In genomic region chr9:113796651-113797426, GRCh38 we compare ENCODE assay signal across 26 cellular contexts.
DNase-seq lines count a peak whose midpoint lies in the region; ATAC-seq, FAIRE-seq and TF ChIP-seq lines count a peak whose summit lies in the region.
"Had no signal": no experiment of that assay in that cellular context is flagged by ENCODE, and none has a peak within 500 bp of the region (broad histone marks: within the 10 kb centered on the region; RNA-seq: fewer than 3 reads in every experiment).

No MANE protein-coding gene starts in this region.

- H2AK5ac ChIP-seq in H1 (ENCODE audit: low read depth, low read length): no peak overlapping the region

- no peak for FAIRE-seq in H1 (lab: Jason Lieb, UNC)
- FAIRE-seq: GM12892, GM18507, RCC 7860 had no signal

- no peak overlapping the region for H2AFZ ChIP-seq in H1 (ENCODE audit: low read length)

- no peak overlapping the region for H2BK120ac ChIP-seq in H1 (replicated peaks; ENCODE audit: low read depth, low read length)

- H2BK5ac ChIP-seq in H1 (ENCODE audit: low read depth, low read length): no peak overlapping the region

- H3K27me3 ChIP-seq in H1 (replicated peaks in 1 of 4; ENCODE audit: control insufficient read depth in 3 of 4, extremely low read depth in 1 of 4, insufficient read depth in 3 of 4, low read length in 3 of 4): no peaks in the 10 kb centered on the region
- no peaks in the 10 kb centered on the region for H3K27me3 ChIP-seq in A673 (replicated peaks; ENCODE audit: insufficient read depth, low read depth, low read length, poor library complexity)
- H3K27me3 ChIP-seq: SJSA1 had no signal

- no peak overlapping the region for H3K14ac ChIP-seq in H1 (ENCODE audit: insufficient read length)

- DNase-seq in cardiac septum (ENCODE audit: low spot score) (peak; percentile 72), left cardiac atrium (no peak), H1 (ENCODE audit: low read depth in 1 of 2, low spot score in 2 of 2) (peak in 1 of 2 experiments; percentile 49), islet precursor cell (peak; percentile 32), NCI-H748 (lab: John Stamatoyannopoulos, UW; ENCODE audit: unreplicated experiment) (no peak), NOMO-1 treated with dmso at 0.1 percent for 144 hours (lab: John Stamatoyannopoulos, UW; ENCODE audit: unreplicated experiment) (no peak), A673 (ENCODE audit: low spot score) (no peak)
- DNase-seq: 8988T; AML-193; C1 segment of cervical spinal cord; Calu3; CD8-positive, alpha-beta memory T cell; DMS153; KG1; NCI-H1092; NCI-H1436 treated with DMSO at 0.1 percent for 48 hours; NCI-H1930; NCI-H226; NCI-H510A treated with DMSO at 0.1 percent for 48 hours; OCI-M1 had no signal

- H4K20me1 ChIP-seq in H1 (replicated peaks in 1 of 2; ENCODE audit: control insufficient read depth in 1 of 2, insufficient read depth in 2 of 2, low read length in 2 of 2): no peaks in the 10 kb centered on the region

- no peak overlapping the region for H3K56ac ChIP-seq in H1 (replicated peaks; ENCODE audit: insufficient read length, low read depth, low read length)

- H3K9ac ChIP-seq in H1 (replicated peaks in 1 of 4; ENCODE audit: extremely low read depth in 1 of 4, low read depth in 3 of 4, low read length in 3 of 4): no peak overlapping the region

- no peak overlapping the region for H3K4me2 ChIP-seq in H1 (ENCODE audit: insufficient read depth in 1 of 2, low read depth in 2 of 2, low read length in 2 of 2)

- TF ChIP-seq CTCF in H1 (IDR thresholded peaks at IDR 0.05; ENCODE audit: control extremely low read depth in 1 of 3, insufficient read depth in 1 of 3, low read depth in 1 of 3, low read length in 3 of 3) (peak; percentile 35 to 56 (median 51)), A673 (conservative IDR thresholded peaks at IDR 0.05; ENCODE audit: low read depth, low read length) (no peak)

- no peak for TF ChIP-seq EP300 in H1 (IDR thresholded peaks at IDR 0.05; ENCODE audit: borderline replicate concordance in 1 of 2, low read depth in 2 of 2, low read length in 2 of 2)

- CTCF ChIA-PET in H1 (lab: Charles Lee; ENCODE audit: partially characterized antibody) (interaction anchor here (0.6 to 3.8 kb wide), 14 partner anchors 9 to 287 kb away, joined by 3 to 15 read pairs (median 3); no protein-coding TSS in a partner anchor), A673 (lab: Charles Lee) (no interaction called here)

- no peaks in the 10 kb centered on the region for H3K79me1 ChIP-seq in H1 (ENCODE audit: low read depth, low read length)

- H4K5ac ChIP-seq in H1 (ENCODE audit: insufficient read length, low read depth, low read length): no peak overlapping the region

- TF ChIP-seq RAD21 in H1 (IDR thresholded peaks at IDR 0.05 in 1 of 2, conservative IDR thresholded peaks at IDR 0.05 in 1 of 2; ENCODE audit: low read depth in 2 of 2, low read length in 2 of 2): peak in 1 of 2 experiments; percentile 42; a peak in 2 of 4 replicates

- H3K36me3 ChIP-seq in H1 (ENCODE audit: control insufficient read depth in 2 of 4, insufficient read depth in 4 of 4, low read length in 3 of 4) (no peaks in the 10 kb centered on the region), A673 (ENCODE audit: insufficient read depth, low read length, poor library complexity, severe bottlenecking) (no peaks in the 10 kb centered on the region)
- H3K36me3 ChIP-seq: SJSA1 had no signal

- H3K18ac ChIP-seq in H1 (ENCODE audit: extremely low read depth, low read length): no peak overlapping the region

- 0 out of 2 replicates have a peak overlapping the region, but pooled peaks have one; percentile 50 for H2BK12ac ChIP-seq in H1 (ENCODE audit: low read depth, low read length)

- no peaks in the 10 kb centered on the region for H3K9me3 ChIP-seq in H1 (ENCODE audit: insufficient read depth in 2 of 2, low read depth in 1 of 2, low read length in 1 of 2)
- no peaks in the 10 kb centered on the region for H3K9me3 ChIP-seq in A673 (ENCODE audit: low read depth, low read length, poor library complexity, severe bottlenecking)
- H3K9me3 ChIP-seq: SJSA1 had no signal

- H3K27ac ChIP-seq in H1 (ENCODE audit: low read depth, low read length): no peak overlapping the region
- no peak overlapping the region for H3K27ac ChIP-seq in A673 (ENCODE audit: low read depth, low read length, poor library complexity, severe bottlenecking)
- H3K27ac ChIP-seq: SJSA1 had no signal

- WGBS in H1 (ENCODE audit: extremely low coverage in 1 of 2, insufficient coverage in 1 of 2, insufficient read length in 1 of 2, insufficient replicate concordance in 2 of 2, low coverage in 1 of 2, low lambda C conversion rate in 2 of 2, missing lambda C conversion rate in 1 of 2), 2 experiments: 86% methylated on average over 13 of the region's 13 CpGs; no CpG with 5 or more reads in 1 of the 2 experiments

- H3K4me3 ChIP-seq in H1 (ENCODE audit: extremely low read depth in 1 of 4, insufficient read depth in 2 of 4, low read depth in 3 of 4, low read length in 4 of 4) (no peak overlapping the region), A673 (ENCODE audit: low read depth, low read length, poor library complexity, severe bottlenecking) (no peak overlapping the region)
- H3K4me3 ChIP-seq: SJSA1 had no signal

- no peaks in the 10 kb centered on the region; the same call in 1 of the 2 replicates for H3K23me2 ChIP-seq in H1 (ENCODE audit: low read depth, low read length)

- H3K4me1 ChIP-seq in H1 (replicated peaks in 1 of 4; ENCODE audit: control insufficient read depth in 3 of 4, insufficient read depth in 4 of 4, low read length in 3 of 4): peaks cover 0 to 4% (median 0%) of the 10 kb centered on the region in 4 experiments; a peak in 2 of 7 replicates
- no peaks in the 10 kb centered on the region for H3K4me1 ChIP-seq in A673 (ENCODE audit: insufficient read depth, low read length, poor library complexity, severe bottlenecking)
- H3K4me1 ChIP-seq: SJSA1 had no signal

- no peak overlapping the region for H4K8ac ChIP-seq in H1 (ENCODE audit: extremely low read depth, insufficient read depth, low read length)

- POLR2A ChIA-PET in H1 (lab: Charles Lee; ENCODE audit: partially characterized antibody) (no interaction called here), A673 (lab: Charles Lee; ENCODE audit: low non-redundant PET) (interaction anchor here (0.5 kb wide), 1 partner anchor 108 kb away, joined by 3 read pairs; no protein-coding TSS in a partner anchor)

- 0 out of 2 replicates have a peak overlapping the region, but pooled peaks have one; percentile 32 for H2BK20ac ChIP-seq in H1 (ENCODE audit: low read length)

- no TSS peak for BruUV-seq in A673 (replicated peaks; lab: Mats Ljungman, UMichigan)

- no peaks in the 10 kb centered on the region for H3K79me2 ChIP-seq in H1 (ENCODE audit: control insufficient read depth in 1 of 2, insufficient read depth in 2 of 2, low read length in 2 of 2)

- intact Hi-C loops in cardiac septum (cut with DNase I): no loop called here
- intact Hi-C loops in left cardiac atrium (cut with DNase I): no loop called here
- intact Hi-C loops in A673 (cut with micrococcal nuclease; ENCODE audit: unreplicated experiment): no loop called here

- no peak overlapping the region for H4K91ac ChIP-seq in H1 (replicated peaks; ENCODE audit: insufficient read length, low read length)

- no peak for TF ChIP-seq POLR2A in H1 (IDR thresholded peaks at IDR 0.05; ENCODE audit: control extremely low read depth in 1 of 2, low read depth in 2 of 2, low read length in 2 of 2)

- no peak for ATAC-seq in left cardiac atrium
- no peak for ATAC-seq in HG03342 (IDR thresholded peaks at IDR 0.05; ENCODE audit: unreplicated experiment)
- ATAC-seq: Right ventricle myocardium inferior had no signal

- H3K23ac ChIP-seq in H1 (ENCODE audit: insufficient read length): no peak overlapping the region

- H2BK15ac ChIP-seq in H1 (ENCODE audit: low read length): no peak overlapping the region

- H3K4ac ChIP-seq in H1 (replicated peaks; ENCODE audit: insufficient read length, low read depth, low read length): no peak overlapping the region

TF ChIP-seq in H1, 55 proteins besides CTCF, POLR2A, EP300 and RAD21 (continues in another document):
- no peak for TF ChIP-seq BRCA1 (IDR thresholded peaks at IDR 0.05; ENCODE audit: low read depth, low read length)
- no peak for TF ChIP-seq JUN (IDR thresholded peaks at IDR 0.05; ENCODE audit: low read depth, low read length)
- no peak for TF ChIP-seq MAFK (IDR thresholded peaks at IDR 0.05; ENCODE audit: low read depth, low read length)
- TF ChIP-seq SIN3A (conservative IDR thresholded peaks at IDR 0.05 in 1 of 2, IDR thresholded peaks at IDR 0.05 in 1 of 2; ENCODE audit: low read depth in 1 of 2, low read length in 2 of 2): no peak

Comparison
In these comparisons a context has a peak if more than half of its experiments do, and no peak if none do; other contexts are left out.
1. DNase-seq: peak in cardiac septum (single experiment) and islet precursor cell (single experiment); none in left cardiac atrium (single experiment), NCI-H748 (single experiment), NOMO-1 treated with dmso at 0.1 percent for 144 hours (single experiment) and A673 (single experiment).